Comparison of ENCODE assay signal across 2 cellular contexts in the genomic region with DNA sequence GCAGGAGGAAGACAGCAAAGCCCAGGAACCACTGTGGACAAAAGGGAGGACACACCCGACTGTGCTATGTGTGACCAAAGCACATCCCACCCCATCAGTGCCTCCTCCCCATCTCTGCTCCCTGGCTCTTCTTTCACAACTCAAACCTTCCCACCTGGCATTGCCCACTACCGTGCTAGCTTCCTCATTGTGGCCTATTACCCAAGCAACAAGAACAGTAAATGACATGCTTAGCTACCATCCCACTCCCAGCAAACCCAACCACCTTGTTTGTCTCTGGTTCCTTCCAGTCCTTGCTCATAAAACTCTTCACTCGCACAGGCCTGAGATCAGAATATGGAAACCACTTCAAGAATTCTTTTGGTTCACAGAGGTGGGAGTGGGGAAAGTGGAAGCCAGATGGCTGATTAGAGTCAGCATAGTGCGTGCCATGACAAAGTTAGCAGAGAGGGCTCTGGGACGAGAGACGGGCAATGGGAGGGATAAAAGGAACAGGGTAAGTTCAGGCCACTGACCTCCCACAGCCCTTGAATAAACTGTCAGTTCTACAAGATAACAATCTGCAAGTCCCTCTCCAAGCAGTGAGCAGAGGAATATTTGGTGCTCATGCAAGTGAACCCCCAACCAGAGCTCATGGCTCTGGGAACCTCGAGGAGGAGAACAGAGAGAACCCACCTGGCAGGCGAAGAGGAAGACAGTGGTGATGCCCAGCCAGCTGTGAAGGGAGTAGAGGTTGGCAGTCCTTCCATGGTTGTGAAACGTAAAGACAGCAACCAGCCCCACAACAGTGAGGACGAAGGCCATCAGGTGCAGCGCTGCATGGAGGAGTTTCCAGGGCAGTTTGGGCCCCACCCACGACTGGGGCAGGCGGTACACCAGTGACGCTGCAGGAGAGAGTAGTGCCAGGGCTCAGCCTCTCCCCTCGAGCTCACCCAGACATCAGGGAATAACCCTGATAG.
TF ChIP-seq lines count a peak whose summit lies in the region.

No MANE protein-coding gene starts in this region.

TF ChIP-seq in GM23338, 12 proteins besides CTCF, POLR2A, EP300 and RAD21 (continued from another document):
- TF ChIP-seq EZH2 (IDR thresholded peaks at IDR 0.05; ENCODE audit: low read depth, unreplicated experiment) (no peak), POLR2AphosphoS5 (IDR thresholded peaks at IDR 0.05; ENCODE audit: low read depth) (no peak), JUNB (IDR thresholded peaks at IDR 0.05; ENCODE audit: unreplicated experiment) (no peak), NANOG (IDR thresholded peaks at IDR 0.05; ENCODE audit: borderline replicate concordance) (no peak), CREB1 (CRISPR knock-in tag; IDR thresholded peaks at IDR 0.05; ENCODE audit: low read depth) (no peak), ZNF331 (CRISPR knock-in tag; IDR thresholded peaks at IDR 0.05; ENCODE audit: low read depth) (no peak), ZNF114 (CRISPR knock-in tag; IDR thresholded peaks at IDR 0.05) (no peak)
- TF ChIP-seq, protein P1, sequence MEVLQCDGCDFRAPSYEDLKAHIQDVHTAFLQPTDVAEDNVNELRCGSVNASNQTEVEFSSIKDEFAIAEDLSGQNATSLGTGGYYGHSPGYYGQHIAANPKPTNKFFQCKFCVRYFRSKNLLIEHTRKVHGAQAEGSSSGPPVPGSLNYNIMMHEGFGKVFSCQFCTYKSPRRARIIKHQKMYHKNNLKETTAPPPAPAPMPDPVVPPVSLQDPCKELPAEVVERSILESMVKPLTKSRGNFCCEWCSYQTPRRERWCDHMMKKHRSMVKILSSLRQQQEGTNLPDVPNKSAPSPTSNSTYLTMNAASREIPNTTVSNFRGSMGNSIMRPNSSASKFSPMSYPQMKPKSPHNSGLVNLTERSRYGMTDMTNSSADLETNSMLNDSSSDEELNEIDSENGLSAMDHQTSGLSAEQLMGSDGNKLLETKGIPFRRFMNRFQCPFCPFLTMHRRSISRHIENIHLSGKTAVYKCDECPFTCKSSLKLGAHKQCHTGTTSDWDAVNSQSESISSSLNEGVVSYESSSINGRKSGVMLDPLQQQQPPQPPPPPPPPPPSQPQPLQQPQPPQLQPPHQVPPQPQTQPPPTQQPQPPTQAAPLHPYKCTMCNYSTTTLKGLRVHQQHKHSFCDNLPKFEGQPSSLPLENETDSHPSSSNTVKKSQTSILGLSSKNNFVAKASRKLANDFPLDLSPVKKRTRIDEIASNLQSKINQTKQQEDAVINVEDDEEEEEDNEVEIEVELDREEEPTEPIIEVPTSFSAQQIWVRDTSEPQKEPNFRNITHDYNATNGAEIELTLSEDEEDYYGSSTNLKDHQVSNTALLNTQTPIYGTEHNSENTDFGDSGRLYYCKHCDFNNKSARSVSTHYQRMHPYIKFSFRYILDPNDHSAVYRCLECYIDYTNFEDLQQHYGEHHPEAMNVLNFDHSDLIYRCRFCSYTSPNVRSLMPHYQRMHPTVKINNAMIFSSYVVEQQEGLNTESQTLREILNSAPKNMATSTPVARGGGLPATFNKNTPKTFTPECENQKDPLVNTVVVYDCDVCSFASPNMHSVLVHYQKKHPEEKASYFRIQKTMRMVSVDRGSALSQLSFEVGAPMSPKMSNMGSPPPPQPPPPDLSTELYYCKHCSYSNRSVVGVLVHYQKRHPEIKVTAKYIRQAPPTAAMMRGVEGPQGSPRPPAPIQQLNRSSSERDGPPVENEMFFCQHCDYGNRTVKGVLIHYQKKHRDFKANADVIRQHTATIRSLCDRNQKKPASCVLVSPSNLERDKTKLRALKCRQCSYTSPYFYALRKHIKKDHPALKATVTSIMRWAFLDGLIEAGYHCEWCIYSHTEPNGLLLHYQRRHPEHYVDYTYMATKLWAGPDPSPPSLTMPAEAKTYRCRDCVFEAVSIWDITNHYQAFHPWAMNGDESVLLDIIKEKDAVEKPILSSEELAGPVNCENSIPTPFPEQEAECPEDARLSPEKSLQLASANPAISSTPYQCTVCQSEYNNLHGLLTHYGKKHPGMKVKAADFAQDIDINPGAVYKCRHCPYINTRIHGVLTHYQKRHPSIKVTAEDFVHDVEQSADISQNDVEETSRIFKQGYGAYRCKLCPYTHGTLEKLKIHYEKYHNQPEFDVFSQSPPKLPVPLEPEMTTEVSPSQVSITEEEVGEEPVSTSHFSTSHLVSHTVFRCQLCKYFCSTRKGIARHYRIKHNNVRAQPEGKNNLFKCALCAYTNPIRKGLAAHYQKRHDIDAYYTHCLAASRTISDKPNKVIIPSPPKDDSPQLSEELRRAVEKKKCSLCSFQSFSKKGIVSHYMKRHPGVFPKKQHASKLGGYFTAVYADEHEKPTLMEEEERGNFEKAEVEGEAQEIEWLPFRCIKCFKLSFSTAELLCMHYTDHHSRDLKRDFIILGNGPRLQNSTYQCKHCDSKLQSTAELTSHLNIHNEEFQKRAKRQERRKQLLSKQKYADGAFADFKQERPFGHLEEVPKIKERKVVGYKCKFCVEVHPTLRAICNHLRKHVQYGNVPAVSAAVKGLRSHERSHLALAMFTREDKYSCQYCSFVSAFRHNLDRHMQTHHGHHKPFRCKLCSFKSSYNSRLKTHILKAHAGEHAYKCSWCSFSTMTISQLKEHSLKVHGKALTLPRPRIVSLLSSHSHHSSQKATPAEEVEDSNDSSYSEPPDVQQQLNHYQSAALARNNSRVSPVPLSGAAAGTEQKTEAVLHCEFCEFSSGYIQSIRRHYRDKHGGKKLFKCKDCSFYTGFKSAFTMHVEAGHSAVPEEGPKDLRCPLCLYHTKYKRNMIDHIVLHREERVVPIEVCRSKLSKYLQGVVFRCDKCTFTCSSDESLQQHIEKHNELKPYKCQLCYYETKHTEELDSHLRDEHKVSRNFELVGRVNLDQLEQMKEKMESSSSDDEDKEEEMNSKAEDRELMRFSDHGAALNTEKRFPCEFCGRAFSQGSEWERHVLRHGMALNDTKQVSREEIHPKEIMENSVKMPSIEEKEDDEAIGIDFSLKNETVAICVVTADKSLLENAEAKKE (CRISPR knock-in tag; IDR thresholded peaks at IDR 0.05): no peak

TF ChIP-seq in GM12891, 5 proteins besides CTCF, POLR2A, EP300 and RAD21 (continued from another document):
- no peak for TF ChIP-seq PAX5 (IDR thresholded peaks at IDR 0.05; ENCODE audit: insufficient read depth, low read length, severe bottlenecking)
- TF ChIP-seq SPI1 (IDR thresholded peaks at IDR 0.05; ENCODE audit: low read depth, low read length): no peak
- no peak for TF ChIP-seq TAF1 (IDR thresholded peaks at IDR 0.05; ENCODE audit: low read depth, low read length)
- TF ChIP-seq POU2F2 (IDR thresholded peaks at IDR 0.05; ENCODE audit: low read depth, low read length): no peak
